Comparison of ENCODE assay signal across 12 cellular contexts in the genomic region with DNA sequence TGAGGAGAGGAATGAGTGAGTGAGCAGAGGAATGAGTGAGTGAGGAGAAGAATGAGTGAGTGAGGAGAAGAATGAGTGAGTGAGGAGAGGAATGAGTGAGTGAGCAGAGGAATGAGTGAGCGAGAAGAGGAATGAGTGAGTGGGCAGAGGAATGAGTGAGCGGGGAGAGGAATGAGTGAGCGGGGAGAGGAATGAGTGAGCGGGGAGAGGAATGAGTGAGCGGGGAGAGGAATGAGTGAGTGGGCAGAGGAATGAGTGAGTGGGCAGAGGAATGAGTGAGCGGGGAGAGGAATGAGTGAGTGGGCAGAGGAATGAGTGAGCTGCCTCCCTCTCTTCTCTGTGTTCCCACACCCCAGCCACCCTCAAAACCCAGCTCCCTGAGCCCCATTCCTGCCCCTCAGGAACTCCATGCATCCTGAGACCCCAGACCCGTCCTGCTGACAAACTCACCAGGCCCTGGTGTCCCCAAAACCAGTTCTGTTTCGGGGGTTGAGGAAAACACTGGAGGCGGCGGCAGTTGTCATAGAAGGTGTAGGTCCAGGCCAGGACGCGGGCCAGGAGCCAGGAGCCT. TPM values are rescaled to one million over a fixed set of nuclear protein-coding genes. Genes with fewer than 3 reads are reported as not detected.
DNase-seq lines count a peak whose midpoint lies in the region; TF ChIP-seq lines count a peak whose summit lies in the region.
"Not testable (repeated sequence)": the region's sequence is repeated elsewhere in the genome, so short reads cannot be mapped to it uniquely, and the experiment has no call there.
"Had no signal": no experiment of that assay in that cellular context is flagged by ENCODE, and none has a peak within 500 bp of the region (broad histone marks: within the 10 kb centered on the region; RNA-seq: fewer than 3 reads in every experiment).

No MANE protein-coding gene starts in this region.

- not testable (repeated sequence) for TF ChIP-seq POLR2A in esophagus squamous epithelium (IDR thresholded peaks at IDR 0.05); stomach (IDR thresholded peaks at IDR 0.05)

- H3K9ac ChIP-seq in BLaER1; neuronal stem cell (ENCODE audit: low read depth, low read length, poor library complexity): not testable (repeated sequence)

- H3K9me2 ChIP-seq in PC-9 (ENCODE audit: insufficient read depth), result not testable (repeated sequence)

- H3K4me1 ChIP-seq in BLaER1 (peaks cover 21% of the 10 kb centered on the region), PC-9 (replicated peaks; ENCODE audit: insufficient read depth) (peaks cover 14% of the 10 kb centered on the region), esophagus squamous epithelium (peaks cover 5 to 22% (median 5%) of the 10 kb centered on the region in 3 donors), stomach (peaks cover 0 to 20% (median 7%) of the 10 kb centered on the region in 4 donors)
- H3K4me1 ChIP-seq in neuronal stem cell (ENCODE audit: control insufficient read depth in 2 of 2, insufficient read depth in 1 of 2, low read depth in 1 of 2, low read length in 2 of 2), result not testable (repeated sequence)

- not testable (repeated sequence) for H4K20me1 ChIP-seq in BLaER1
- H4K20me1 ChIP-seq in PC-9 (ENCODE audit: insufficient read depth), result peaks cover 22% of the 10 kb centered on the region

- H3K4me3 Mint-ChIP-seq in activated CD4-positive, alpha-beta memory T cell treated with anti-CD3 and anti-CD28 coated beads for 36 hours, result not testable (repeated sequence)
- H3K4me3 Mint-ChIP-seq in MCF 10A (ENCODE audit: unreplicated experiment), result peak overlapping the region; percentile 69

- peak overlapping the region; percentile 2 for H3K23ac ChIP-seq in neuronal stem cell (ENCODE audit: low read depth, low read length, poor library complexity)

- peaks cover 15% of the 10 kb centered on the region for H3K9me3 ChIP-seq in BLaER1
- not testable (repeated sequence) for H3K9me3 ChIP-seq in PC-9 (ENCODE audit: insufficient read depth, low read depth); esophagus squamous epithelium; stomach
- H3K9me3 ChIP-seq in neuronal stem cell (replicated peaks in 1 of 2; ENCODE audit: control insufficient read depth in 2 of 2, insufficient read depth in 1 of 2, low read depth in 1 of 2, low read length in 2 of 2), result peaks cover 3 to 35% of the 10 kb centered on the region in 2 donors

- H2BK15ac ChIP-seq in neuronal stem cell (ENCODE audit: low read length), result not testable (repeated sequence)

- not testable (repeated sequence) for H3K18ac ChIP-seq in neuronal stem cell (ENCODE audit: low read length)

- H2BK5ac ChIP-seq in neuronal stem cell (ENCODE audit: low read length), result not testable (repeated sequence)

- H3K4ac ChIP-seq in neuronal stem cell (ENCODE audit: low read length), result not testable (repeated sequence)

- H3K4me1 Mint-ChIP-seq in activated CD4-positive, alpha-beta memory T cell treated with anti-CD3 and anti-CD28 coated beads for 36 hours (ENCODE audit: low read depth), result not testable (repeated sequence)
- peaks cover 14% of the 10 kb centered on the region for H3K4me1 Mint-ChIP-seq in MCF 10A (ENCODE audit: insufficient read depth, unreplicated experiment)

- H3K79me1 ChIP-seq in neuronal stem cell (ENCODE audit: low read depth, low read length), result not testable (repeated sequence)

- BruUV-seq in PC-9 (replicated peaks; lab: Mats Ljungman, UMichigan); MCF 10A (replicated peaks; lab: Mats Ljungman, UMichigan): not testable (repeated sequence)

- H3K36me3 ChIP-seq in BLaER1; neuronal stem cell (replicated peaks in 1 of 2; ENCODE audit: control insufficient read depth in 2 of 2, insufficient read depth in 2 of 2, low read length in 2 of 2); stomach: not testable (repeated sequence)
- H3K36me3 ChIP-seq in PC-9 (ENCODE audit: low read depth) (peaks cover 22% of the 10 kb centered on the region), esophagus squamous epithelium (peaks cover 0 to 24% (median 0%) of the 10 kb centered on the region in 3 donors)

- 37% methylated on average over 8 of the region's 12 CpGs for WGBS in esophagus squamous epithelium, 2 donors
- WGBS in neuronal stem cell (ENCODE audit: extremely low coverage in 2 of 2, insufficient read length in 2 of 2, insufficient replicate concordance in 1 of 2), 2 donors, result no CpG with 5 or more reads among the region's 12 CpGs
- WGBS in stomach, 5 donors, result 32 to 73% (median 52%) methylated on average over 12 of the region's 12 CpGs

- TF ChIP-seq EP300 in stomach (IDR thresholded peaks at IDR 0.05), result not testable (repeated sequence)

- H2BK120ac ChIP-seq in neuronal stem cell (ENCODE audit: low read depth, low read length), result not testable (repeated sequence)

- H3K27ac ChIP-seq in BLaER1; neuronal stem cell (replicated peaks; ENCODE audit: low read length): not testable (repeated sequence)
- H3K27ac ChIP-seq in PC-9, result peak overlapping the region; percentile 96
- peak overlapping the region; percentile 75 to 92 (median 82) for H3K27ac ChIP-seq in esophagus squamous epithelium
- peak overlapping the region in 4 of 5 donors; percentile 47 to 84 (median 80) for H3K27ac ChIP-seq in stomach

- H3K14ac ChIP-seq in neuronal stem cell (ENCODE audit: low read length), result not testable (repeated sequence)

- H3K79me2 ChIP-seq in PC-9 (ENCODE audit: low read depth), result peaks cover 34% of the 10 kb centered on the region

- peak overlapping the region; percentile 35; the same call in 1 of the 2 replicates for H2AFZ ChIP-seq in PC-9
- H2AFZ ChIP-seq in neuronal stem cell (ENCODE audit: low read length), result not testable (repeated sequence)

- peaks cover 20% of the 10 kb centered on the region for H3K27me3 ChIP-seq in BLaER1
- not testable (repeated sequence) for H3K27me3 ChIP-seq in PC-9 (ENCODE audit: insufficient read depth, low read depth); esophagus squamous epithelium; stomach
- peaks cover 0 to 14% (median 0%) of the 10 kb centered on the region in 3 experiments for H3K27me3 ChIP-seq in neuronal stem cell (ENCODE audit: control insufficient read depth in 3 of 3, insufficient read depth in 3 of 3, low read depth in 1 of 3, low read length in 3 of 3)

- H3K4me2 ChIP-seq in BLaER1 (peak overlapping the region; percentile 47), PC-9 (peak overlapping the region; percentile 92)
- not testable (repeated sequence) for H3K4me2 ChIP-seq in neuronal stem cell (ENCODE audit: insufficient read depth, low read length, poor library complexity, severe bottlenecking)

- peaks cover 23% of the 10 kb centered on the region for H3F3A ChIP-seq in PC-9 (ENCODE audit: insufficient read depth, low read depth)

- not testable (repeated sequence) for TF ChIP-seq CTCF in PC-9 (conservative IDR thresholded peaks at IDR 0.05); MCF 10A (IDR thresholded peaks at IDR 0.05; ENCODE audit: unreplicated experiment); esophagus squamous epithelium (IDR thresholded peaks at IDR 0.05); stomach (IDR thresholded peaks at IDR 0.05)

- not testable (repeated sequence) for H4K91ac ChIP-seq in neuronal stem cell (ENCODE audit: low read depth, low read length, poor library complexity)

- not testable (repeated sequence) for H3K27ac Mint-ChIP-seq in activated CD4-positive, alpha-beta memory T cell treated with anti-CD3 and anti-CD28 coated beads for 36 hours
- H3K27ac Mint-ChIP-seq in MCF 10A (ENCODE audit: low read depth, unreplicated experiment), result peak overlapping the region; percentile 93

- POLR2A ChIA-PET in PC-9 (lab: Charles Lee; ENCODE audit: unreplicated experiment), result not testable (repeated sequence)
- POLR2A ChIA-PET in activated CD4-positive, alpha-beta memory T cell treated with anti-CD3 and anti-CD28 coated beads for 36 hours (lab: Charles Lee), result interaction anchor here (0.6 kb wide), 1 partner anchor 692 kb away, joined by 3 read pairs; no protein-coding TSS in a partner anchor
- POLR2A ChIA-PET in MCF 10A (lab: Yijun Ruan, JAX), result interaction anchor here (0.7 kb wide), 1 partner anchor 96 kb away, joined by 3 read pairs; no protein-coding TSS in a partner anchor

- intact Hi-C loops in PC-9 (cut with micrococcal nuclease; ENCODE audit: unreplicated experiment), result loop anchor here (10.0 kb wide), 2 partner anchors 99 to 251 kb away; partner anchors contain the start of gene FAM32A
- intact Hi-C loops in activated CD4-positive, alpha-beta memory T cell treated with anti-CD3 and anti-CD28 coated beads for 36 hours (cut with micrococcal nuclease); MCF 10A (cut with micrococcal nuclease); esophagus squamous epithelium (cut with DNase I); stomach (cut with DNase I; ENCODE audit: low total_unique reads): not testable (repeated sequence)

- H3K4me3 ChIP-seq in BLaER1; neuronal stem cell (ENCODE audit: low read length in 2 of 2): not testable (repeated sequence)
- H3K4me3 ChIP-seq in PC-9, result peak overlapping the region; percentile 83
- H3K4me3 ChIP-seq in esophagus squamous epithelium, result peak overlapping the region; percentile 36 to 61 (median 39)
- peak overlapping the region in 2 of 4 donors; percentile 20 to 38 for H3K4me3 ChIP-seq in stomach

- not testable (repeated sequence) for H2AK5ac ChIP-seq in neuronal stem cell (ENCODE audit: low read depth, low read length)

- CTCF ChIA-PET in PC-9 (lab: Charles Lee), result interaction anchor here (0.6 to 0.7 kb wide), 2 partner anchors 121 to 342 kb away, joined by 3 to 4 read pairs; no protein-coding TSS in a partner anchor
- CTCF ChIA-PET in activated CD4-positive, alpha-beta memory T cell treated with anti-CD3 and anti-CD28 coated beads for 36 hours (lab: Charles Lee); MCF 10A (lab: Yijun Ruan, JAX): not testable (repeated sequence)

- DNase-seq in PC-9; MCF 10A (ENCODE audit: unreplicated experiment); esophagus squamous epithelium (lab: John Stamatoyannopoulos, UW); neuronal stem cell (ENCODE audit: low spot score); stomach: not testable (repeated sequence)
- peak; percentile 71 for DNase-seq in activated CD4-positive, alpha-beta memory T cell treated with anti-CD3 and anti-CD28 coated beads for 36 hours
- peak; percentile 69 for DNase-seq in activated effector memory CD4-positive, alpha-beta T cell treated with anti-CD3 and anti-CD28 coated beads, Interleukin-2, amount 50 U/mL, for 16 hours

- H4K8ac ChIP-seq in neuronal stem cell (ENCODE audit: low read depth, low read length), result not testable (repeated sequence)

- peaks cover 10% of the 10 kb centered on the region for H3K9me3 Mint-ChIP-seq in activated CD4-positive, alpha-beta memory T cell treated with anti-CD3 and anti-CD28 coated beads for 36 hours
- not testable (repeated sequence) for H3K9me3 Mint-ChIP-seq in MCF 10A (ENCODE audit: unreplicated experiment)

- H3K36me3 Mint-ChIP-seq in activated CD4-positive, alpha-beta memory T cell treated with anti-CD3 and anti-CD28 coated beads for 36 hours; MCF 10A (ENCODE audit: insufficient read depth, unreplicated experiment): not testable (repeated sequence)

- not testable (repeated sequence) for H2BK12ac ChIP-seq in neuronal stem cell (ENCODE audit: low read length)

- H3K27me3 Mint-ChIP-seq in activated CD4-positive, alpha-beta memory T cell treated with anti-CD3 and anti-CD28 coated beads for 36 hours, result peaks cover 33% of the 10 kb centered on the region
- H3K27me3 Mint-ChIP-seq in MCF 10A (ENCODE audit: insufficient read depth, unreplicated experiment), result not testable (repeated sequence)

RNA-seq across cellular contexts. Expression of gene CYP4F11, which starts 0.5 kb away (rescaled TPM):
- total RNA-seq in PC-9 (2021) (152 and 187 TPM in 2 replicates), MCF 10A (2022) (8.1 and 10.5 TPM in 2 replicates), esophagus squamous epithelium (10 to 100 TPM; 16.6 to 37.9 (median 19.5) TPM), stomach (10 to 100 TPM in 3 of 5 donors, under 1 TPM in 1, not detected in 1; 0.18 to 20.0 (median 13.4) TPM)
- not detected for total RNA-seq in activated CD4-positive, alpha-beta memory T cell treated with anti-CD3 and anti-CD28 coated beads for 36 hours
- not detected for polyA plus RNA-seq in neuronal stem cell (2013, experiment 1 of 2)
- not detected for polyA plus RNA-seq in neuronal stem cell (2013, experiment 2 of 2)
- 1 to 10 TPM in 1 of 3 donors, under 1 TPM in 2; 0.61 to 1.5 (median 0.85) TPM for polyA plus RNA-seq in stomach
- total RNA-seq: CD8-positive, alpha-beta memory T cell; IMR-90 had no signal
- polyA plus RNA-seq: BJ; CD8-positive, alpha-beta memory T cell; IMR-90 had no signal

RNA-seq across cellular contexts. Expression of gene OR10H4, which starts 15.0 kb away (rescaled TPM):
- total RNA-seq in PC-9 (2021) (not detected in 2 replicates), MCF 10A (2022) (not detected in 2 replicates), esophagus squamous epithelium (not detected), stomach (not detected)
- not detected for total RNA-seq in activated CD4-positive, alpha-beta memory T cell treated with anti-CD3 and anti-CD28 coated beads for 36 hours
- not detected for polyA plus RNA-seq in neuronal stem cell (2013, experiment 1 of 2)
- not detected for polyA plus RNA-seq in neuronal stem cell (2013, experiment 2 of 2)
- polyA plus RNA-seq in stomach, result not detected
- total RNA-seq: CD8-positive, alpha-beta memory T cell; IMR-90; PC-3 had no signal
- polyA plus RNA-seq: BJ; CD8-positive, alpha-beta memory T cell; IMR-90 had no signal

RNA-seq across cellular contexts. Expression of gene CYP4F2, which starts 36.0 kb away (rescaled TPM):
- 0.31 and 1.1 TPM in 2 replicates for total RNA-seq in PC-9 (2021)
- total RNA-seq in activated CD4-positive, alpha-beta memory T cell treated with anti-CD3 and anti-CD28 coated beads for 36 hours, result not detected
- 0.14 and 0.59 TPM in 2 replicates for total RNA-seq in MCF 10A (2022)
- total RNA-seq in esophagus squamous epithelium, result under 1 TPM in 1 of 4 donors, not detected in 3; 0.19 TPM
- polyA plus RNA-seq in neuronal stem cell (2013, experiment 1 of 2), result not detected
- polyA plus RNA-seq in neuronal stem cell (2013, experiment 2 of 2), result not detected
- 100 to 1,000 TPM in 1 of 5 donors, not detected in 4; 121 TPM for total RNA-seq in stomach
- polyA plus RNA-seq in stomach, result under 1 TPM in 1 of 3 donors, not detected in 2; 0.13 TPM
- total RNA-seq: CD8-positive, alpha-beta memory T cell; IMR-90; PC-3 had no signal
- polyA plus RNA-seq: BJ; CD8-positive, alpha-beta memory T cell; IMR-90 had no signal
